ENCODE assay signal across 28 cellular contexts in the genomic region with DNA sequence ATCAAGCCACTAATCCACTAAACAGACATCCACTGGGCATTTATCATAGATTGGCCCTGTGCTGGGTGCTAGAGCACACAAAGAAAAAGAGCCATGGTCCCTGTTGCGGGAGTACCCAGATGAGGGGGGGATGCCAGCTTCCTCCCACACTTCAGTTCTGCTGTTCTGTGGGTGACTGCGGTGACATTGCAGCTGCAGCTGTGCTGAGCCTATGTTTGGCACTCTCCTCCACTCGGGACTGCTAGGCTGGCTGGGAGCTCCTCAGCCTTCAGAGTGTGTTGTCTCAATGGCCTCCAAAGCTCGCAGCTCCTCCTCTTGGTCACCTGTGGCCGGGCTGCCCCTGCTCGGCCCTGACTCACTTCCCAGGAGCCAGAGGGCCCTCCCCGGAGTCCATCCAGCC.
"Had no signal": no experiment of that assay in that cellular context is flagged by ENCODE, and none has a peak within 500 bp of the region (broad histone marks: within the 10 kb centered on the region; RNA-seq: fewer than 3 reads in every experiment).

No MANE protein-coding gene starts in this region.

- DNase-seq: naive thymus-derived CD4-positive, alpha-beta T cell; natural killer cell; occipital lobe; ovary; psoas muscle; right lobe of liver; sigmoid colon; spleen; stimulated activated CD4-positive, alpha-beta T cell treated with anti-CD3 and anti-CD28 coated beads, Interleukin-12 subunit alpha, Interleukin-12 subunit beta, amount 100 ng/mL, for 4 hours; stimulated activated CD4-positive, alpha-beta T cell treated with anti-CD3 and anti-CD28 coated beads, Interleukin-1b, Interleukin-23, amount 100 ng/mL, for 48 hours; stimulated activated CD4-positive, alpha-beta T cell treated with anti-CD3 and anti-CD28 coated beads, Interleukin-4, amount 100 ng/mL, for 1 hour; stimulated activated CD4-positive, alpha-beta T cell treated with anti-CD3 and anti-CD28 coated beads, Interleukin-4, amount 100 ng/mL, for 4 hours; stimulated activated CD8-positive, alpha-beta memory T cell treated with anti-CD3 and anti-CD28 coated beads, Interleukin-4, amount 100 ng/mL, for 48 hours; stimulated activated naive CD4-positive, alpha-beta T cell; stomach; thyroid gland; trophoblast cell had no signal

- H3K4me1 ChIP-seq: parathyroid adenoma, psoas muscle, right lobe of liver, sigmoid colon, spleen, stomach, thyroid gland, tibial nerve, upper lobe of left lung, vagina had no signal

- H3K79me2 ChIP-seq: parathyroid adenoma had no signal

- FAIRE-seq: urothelium cell line had no signal

- H2AFZ ChIP-seq: neural progenitor cell, parathyroid adenoma had no signal

- ATAC-seq: naive thymus-derived CD4-positive, alpha-beta T cell; natural killer cell; psoas muscle; right cardiac atrium; right lobe of liver; stimulated activated memory B cell treated with anti-CD40 and anti-IgM and Interleukin-4, amounts not matched to agents 10 μg/mL and 1 μg/mL and 100 μg/mL, for 72 hours had no signal

- H3K27me3 ChIP-seq: neural progenitor cell, ovary, sigmoid colon, spleen, thyroid gland, tibial nerve, upper lobe of left lung, vagina had no signal

- H3K36me3 ChIP-seq: neural progenitor cell, ovary, right lobe of liver, sigmoid colon, spleen, stomach, thoracic aorta, thyroid gland, tibial nerve, upper lobe of left lung, vagina had no signal

- H3K4me2 ChIP-seq: neural progenitor cell, smooth muscle cell had no signal

- H3K27ac ChIP-seq: neural progenitor cell, ovary, parathyroid adenoma, psoas muscle, right lobe of liver, sigmoid colon, skin epidermis, spleen, stomach, thoracic aorta, thyroid gland, tibial nerve, upper lobe of left lung, vagina had no signal

- H3K9me3 ChIP-seq: ovary, psoas muscle, right lobe of liver, sigmoid colon, spleen, stomach, thoracic aorta, thyroid gland, tibial nerve, upper lobe of left lung, vagina had no signal

- H3K4me3 ChIP-seq: neural progenitor cell, ovary, psoas muscle, right lobe of liver, sigmoid colon, skin epidermis, smooth muscle cell, spleen, stomach, thoracic aorta, thyroid gland, tibial nerve, upper lobe of left lung, vagina had no signal

- H3K9ac ChIP-seq: neural progenitor cell, parathyroid adenoma had no signal
